In the genomic region with DNA sequence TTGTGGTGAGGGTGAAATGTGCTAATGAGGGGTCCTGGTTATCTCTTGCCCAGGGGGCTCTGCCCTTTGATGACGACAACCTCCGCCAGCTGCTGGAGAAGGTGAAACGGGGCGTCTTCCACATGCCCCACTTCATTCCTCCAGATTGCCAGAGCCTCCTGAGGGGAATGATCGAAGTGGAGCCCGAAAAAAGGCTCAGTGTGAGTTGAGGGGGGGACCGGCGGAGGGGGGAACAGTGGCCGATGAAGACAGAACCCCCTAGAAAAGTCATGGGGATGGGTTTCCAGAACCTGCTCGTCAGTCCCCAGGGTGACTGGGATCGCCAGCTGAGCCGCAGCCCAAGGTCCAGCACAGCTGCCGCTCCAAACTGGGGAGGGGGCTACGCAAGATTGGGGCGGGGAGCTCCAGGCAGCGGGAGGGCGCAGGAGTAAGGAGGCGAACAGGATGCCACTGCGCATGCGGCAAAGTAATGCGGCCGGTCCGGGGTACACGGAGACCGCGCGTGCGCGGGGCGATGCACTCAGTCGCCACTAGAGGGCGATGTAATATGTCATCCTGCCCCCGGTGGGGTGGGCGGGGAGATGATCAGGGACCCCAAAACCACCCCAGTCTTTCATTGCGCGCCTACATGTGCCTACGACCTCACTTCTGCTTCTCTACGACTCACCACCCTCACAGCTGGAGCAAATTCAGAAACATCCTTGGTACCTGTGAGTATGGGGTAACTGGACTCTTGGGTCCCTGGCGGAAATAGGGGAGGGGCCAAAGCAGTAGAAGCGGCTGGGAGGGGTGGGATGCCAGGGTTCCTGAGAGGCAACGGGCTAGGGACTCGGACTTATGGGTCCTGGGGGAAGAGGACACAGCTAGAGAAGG, we compare ENCODE assay signal across 1 cellular context.
A peak's percentile ranks its signal among the peaks of the same experiment; 100 is the strongest.
TF ChIP-seq lines count a peak whose summit lies in the region.

No MANE protein-coding gene starts in this region.

TF ChIP-seq in K562, 482 proteins besides CTCF, POLR2A, EP300 and RAD21 (continued from another document and continues in another):
- peak; percentile 46; the same call in 1 of the 2 replicates for TF ChIP-seq MTA2 (IDR thresholded peaks at IDR 0.05; ENCODE audit: low read depth)
- no peak for TF ChIP-seq DLX4 (CRISPR knock-in tag; IDR thresholded peaks at IDR 0.05)
- peak; percentile 56 for TF ChIP-seq TBP (optimal IDR thresholded peaks at IDR 0.05; ENCODE audit: low read depth, low read length)
- TF ChIP-seq ZNF133 (CRISPR knock-in tag; IDR thresholded peaks at IDR 0.05): no peak
- peak; percentile 38; the same call in 1 of the 2 replicates for TF ChIP-seq ATF7 (IDR thresholded peaks at IDR 0.05)
- no peak for TF ChIP-seq CEBPB (tag; IDR thresholded peaks at IDR 0.05)
- TF ChIP-seq ZNF77 (CRISPR knock-in tag; IDR thresholded peaks at IDR 0.05): no peak
- TF ChIP-seq SIN3B (IDR thresholded peaks at IDR 0.05; ENCODE audit: low read depth): no peak
- TF ChIP-seq FOXK2 (conservative IDR thresholded peaks at IDR 0.05 in 1 of 2, IDR thresholded peaks at IDR 0.05 in 1 of 2; ENCODE audit: low read depth in 2 of 2): no peak
- TF ChIP-seq POU5F1 (IDR thresholded peaks at IDR 0.05; ENCODE audit: borderline replicate concordance, low read depth, low read length, partially characterized antibody): no peak
- TF ChIP-seq ZNF551 (CRISPR knock-in tag; IDR thresholded peaks at IDR 0.05): no peak
- TF ChIP-seq, protein P1, sequence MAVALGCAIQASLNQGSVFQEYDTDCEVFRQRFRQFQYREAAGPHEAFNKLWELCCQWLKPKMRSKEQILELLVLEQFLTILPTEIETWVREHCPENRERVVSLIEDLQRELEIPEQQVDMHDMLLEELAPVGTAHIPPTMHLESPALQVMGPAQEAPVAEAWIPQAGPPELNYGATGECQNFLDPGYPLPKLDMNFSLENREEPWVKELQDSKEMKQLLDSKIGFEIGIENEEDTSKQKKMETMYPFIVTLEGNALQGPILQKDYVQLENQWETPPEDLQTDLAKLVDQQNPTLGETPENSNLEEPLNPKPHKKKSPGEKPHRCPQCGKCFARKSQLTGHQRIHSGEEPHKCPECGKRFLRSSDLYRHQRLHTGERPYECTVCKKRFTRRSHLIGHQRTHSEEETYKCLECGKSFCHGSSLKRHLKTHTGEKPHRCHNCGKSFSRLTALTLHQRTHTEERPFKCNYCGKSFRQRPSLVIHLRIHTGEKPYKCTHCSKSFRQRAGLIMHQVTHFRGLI (CRISPR knock-in tag; IDR thresholded peaks at IDR 0.05): no peak
- TF ChIP-seq TSC22D4 (tag; IDR thresholded peaks at IDR 0.05): no peak
- TF ChIP-seq ZSCAN32 (CRISPR knock-in tag; IDR thresholded peaks at IDR 0.05): no peak
- TF ChIP-seq ZNF282 (CRISPR knock-in tag; IDR thresholded peaks at IDR 0.05): no peak
- TF ChIP-seq PKNOX1 (IDR thresholded peaks at IDR 0.05): no peak
- TF ChIP-seq ZNF263 (CRISPR knock-in tag; IDR thresholded peaks at IDR 0.05; ENCODE audit: borderline replicate concordance): no peak
- TF ChIP-seq HBP1 (CRISPR knock-in tag; IDR thresholded peaks at IDR 0.05): 0 out of 2 replicates have a peak, but pooled peaks have one; percentile 29
- TF ChIP-seq MTF1 (CRISPR knock-in tag; IDR thresholded peaks at IDR 0.05; ENCODE audit: borderline replicate concordance): no peak
- no peak for TF ChIP-seq ZNF518B (CRISPR knock-in tag; IDR thresholded peaks at IDR 0.05)
- no peak for TF ChIP-seq TAF7 (tag; IDR thresholded peaks at IDR 0.05)
- no peak for TF ChIP-seq TRIM24 (IDR thresholded peaks at IDR 0.05)
- TF ChIP-seq HDAC6 (IDR thresholded peaks at IDR 0.05; ENCODE audit: low read depth, low read length): no peak
- TF ChIP-seq JUND (IDR thresholded peaks at IDR 0.05; ENCODE audit: borderline replicate concordance, low read depth, low read length): peak; percentile 21; the same call in 1 of the 2 replicates
- peak; percentile 34; the same call in 1 of the 3 replicates for TF ChIP-seq JUND (tag; IDR thresholded peaks at IDR 0.05; ENCODE audit: borderline replicate concordance, low read depth, low read length)
- no peak for TF ChIP-seq CCNT2 (IDR thresholded peaks at IDR 0.05; ENCODE audit: borderline replicate concordance, extremely low read depth, insufficient read length, low read depth, low read length)
- no peak for TF ChIP-seq MAFG (tag; conservative IDR thresholded peaks at IDR 0.05)
- TF ChIP-seq PPARD (CRISPR knock-in tag; IDR thresholded peaks at IDR 0.05): no peak
- peak; percentile 80 for TF ChIP-seq MEIS2 (IDR thresholded peaks at IDR 0.05; ENCODE audit: partially characterized antibody)
- no peak for TF ChIP-seq PBX2 (CRISPR knock-in tag; IDR thresholded peaks at IDR 0.05; ENCODE audit: low read depth)
- no peak for TF ChIP-seq PBX2 (tag; conservative IDR thresholded peaks at IDR 0.05; ENCODE audit: low read depth)
- TF ChIP-seq THAP12 (CRISPR knock-in tag; IDR thresholded peaks at IDR 0.05): no peak; the same call in 1 of the 2 replicates
- no peak for TF ChIP-seq PTBP1 (IDR thresholded peaks at IDR 0.05; ENCODE audit: low read depth, low read length)
- no peak for TF ChIP-seq IRF9 (tag; IDR thresholded peaks at IDR 0.05)
- no peak for TF ChIP-seq BDP1 (IDR thresholded peaks at IDR 0.05; ENCODE audit: insufficient read depth, insufficient read length)
- 0 out of 4 replicates have a peak, but pooled peaks of 1 of the 2 experiments have one; percentile 46 for TF ChIP-seq HDAC1 (IDR thresholded peaks at IDR 0.05)
- TF ChIP-seq GATAD2B (IDR thresholded peaks at IDR 0.05; ENCODE audit: borderline replicate concordance): no peak
- TF ChIP-seq SAFB2 (IDR thresholded peaks at IDR 0.05; ENCODE audit: borderline replicate concordance, low read depth, low read length, severe bottlenecking): no peak
- no peak for TF ChIP-seq MCM2 (IDR thresholded peaks at IDR 0.05; ENCODE audit: low read depth)
- TF ChIP-seq UBTF (IDR thresholded peaks at IDR 0.05; ENCODE audit: borderline replicate concordance in 1 of 2, low read depth in 2 of 2, low read length in 2 of 2): no peak
- no peak for TF ChIP-seq ERF (CRISPR knock-in tag; IDR thresholded peaks at IDR 0.05)
- TF ChIP-seq ZBTB1 (CRISPR knock-in tag; IDR thresholded peaks at IDR 0.05; ENCODE audit: borderline replicate concordance, low read depth): no peak
- no peak for TF ChIP-seq ZNF444 (CRISPR knock-in tag; IDR thresholded peaks at IDR 0.05)
- TF ChIP-seq SMAD3 (CRISPR knock-in tag; conservative IDR thresholded peaks at IDR 0.05): no peak
- no peak for TF ChIP-seq CREM (IDR thresholded peaks at IDR 0.05; ENCODE audit: low read depth)
- no peak for TF ChIP-seq ZC3H11A (IDR thresholded peaks at IDR 0.05; ENCODE audit: low read depth, low read length)
- no peak for TF ChIP-seq COPS2 (conservative IDR thresholded peaks at IDR 0.05)
- no peak for TF ChIP-seq THRAP3 (IDR thresholded peaks at IDR 0.05; ENCODE audit: borderline replicate concordance)
